Comparison of ENCODE assay signal across 1 cellular context in genomic region chr10:29259498-29259897, GRCh38.
TF ChIP-seq lines count a peak whose summit lies in the region.

No MANE protein-coding gene starts in this region.

TF ChIP-seq in HEK293, 187 proteins besides CTCF, POLR2A, EP300 and RAD21 (continued from another document):
- no peak for TF ChIP-seq ZBTB44 (tag by site-specific recombination; IDR thresholded peaks at IDR 0.05)
